ENCODE assay signal across 1 cellular context in genomic region chr16:18560416-18561220, GRCh38.
TF ChIP-seq lines count a peak whose summit lies in the region.

No MANE protein-coding gene starts in this region.

TF ChIP-seq in GM12878, 131 proteins besides CTCF, POLR2A, EP300 and RAD21:
- TF ChIP-seq NR2C1 (IDR thresholded peaks at IDR 0.05) (peak; percentile 82), NR2F1 (conservative IDR thresholded peaks at IDR 0.05) (peak; percentile 91), ZNF687 (IDR thresholded peaks at IDR 0.05) (0 out of 2 replicates have a peak, but pooled peaks have one; percentile 27)
TF ChIP-seq in GM12878: peak in this region for 3; not testable (repeated sequence) for 128.
